In the genomic region with DNA sequence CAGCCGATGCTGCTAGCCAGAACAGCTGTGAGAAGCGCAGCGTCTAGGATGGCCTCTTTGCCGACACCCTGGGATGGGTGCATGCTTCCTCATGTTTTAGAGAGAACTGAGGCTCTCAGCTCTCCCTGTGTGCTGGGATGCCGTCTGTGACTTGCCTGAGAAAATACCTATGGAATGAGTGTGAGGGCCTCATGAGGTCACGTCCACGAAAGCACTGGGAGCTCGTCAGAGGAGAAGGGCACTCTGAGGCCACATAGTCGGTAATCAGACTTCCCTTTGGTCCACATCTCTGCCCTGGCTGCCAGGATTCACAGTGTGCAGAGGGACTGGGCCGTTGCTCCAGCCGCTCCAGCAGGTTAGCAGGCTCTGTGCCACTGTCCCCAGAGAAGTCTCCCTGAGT, we compare ENCODE assay signal across 2 cellular contexts.
TF ChIP-seq lines count a peak whose summit lies in the region.

No MANE protein-coding gene starts in this region.

TF ChIP-seq in A549, 52 proteins besides CTCF, POLR2A, EP300 and RAD21 (continued from another document):
- TF ChIP-seq, protein P1, sequence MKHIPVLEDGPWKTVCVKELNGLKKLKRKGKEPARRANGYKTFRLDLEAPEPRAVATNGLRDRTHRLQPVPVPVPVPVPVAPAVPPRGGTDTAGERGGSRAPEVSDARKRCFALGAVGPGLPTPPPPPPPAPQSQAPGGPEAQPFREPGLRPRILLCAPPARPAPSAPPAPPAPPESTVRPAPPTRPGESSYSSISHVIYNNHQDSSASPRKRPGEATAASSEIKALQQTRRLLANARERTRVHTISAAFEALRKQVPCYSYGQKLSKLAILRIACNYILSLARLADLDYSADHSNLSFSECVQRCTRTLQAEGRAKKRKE (CRISPR knock-in tag; IDR thresholded peaks at IDR 0.05; ENCODE audit: low read depth) = no peak
- TF ChIP-seq JUN (IDR thresholded peaks at IDR 0.05) = peak in 1 of 2 experiments; percentile 29; a peak in 1 of 5 replicates
- TF ChIP-seq SMC3 (IDR thresholded peaks at IDR 0.05) = 0 out of 3 replicates have a peak, but pooled peaks have one; percentile 8
- no peak for TF ChIP-seq RFX5 (IDR thresholded peaks at IDR 0.05)
- TF ChIP-seq FOSL2 (IDR thresholded peaks at IDR 0.05) = no peak
- TF ChIP-seq FOSL2 (CRISPR knock-in tag; IDR thresholded peaks at IDR 0.05) = peak; percentile 72

TF ChIP-seq in IMR-90, 13 proteins besides CTCF, POLR2A, EP300 and RAD21 (continued from another document):
- TF ChIP-seq, protein P2, sequence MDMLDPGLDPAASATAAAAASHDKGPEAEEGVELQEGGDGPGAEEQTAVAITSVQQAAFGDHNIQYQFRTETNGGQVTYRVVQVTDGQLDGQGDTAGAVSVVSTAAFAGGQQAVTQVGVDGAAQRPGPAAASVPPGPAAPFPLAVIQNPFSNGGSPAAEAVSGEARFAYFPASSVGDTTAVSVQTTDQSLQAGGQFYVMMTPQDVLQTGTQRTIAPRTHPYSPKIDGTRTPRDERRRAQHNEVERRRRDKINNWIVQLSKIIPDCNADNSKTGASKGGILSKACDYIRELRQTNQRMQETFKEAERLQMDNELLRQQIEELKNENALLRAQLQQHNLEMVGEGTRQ (IDR thresholded peaks at IDR 0.05; ENCODE audit: low read depth, low read length) = no peak
- TF ChIP-seq, protein P3, sequence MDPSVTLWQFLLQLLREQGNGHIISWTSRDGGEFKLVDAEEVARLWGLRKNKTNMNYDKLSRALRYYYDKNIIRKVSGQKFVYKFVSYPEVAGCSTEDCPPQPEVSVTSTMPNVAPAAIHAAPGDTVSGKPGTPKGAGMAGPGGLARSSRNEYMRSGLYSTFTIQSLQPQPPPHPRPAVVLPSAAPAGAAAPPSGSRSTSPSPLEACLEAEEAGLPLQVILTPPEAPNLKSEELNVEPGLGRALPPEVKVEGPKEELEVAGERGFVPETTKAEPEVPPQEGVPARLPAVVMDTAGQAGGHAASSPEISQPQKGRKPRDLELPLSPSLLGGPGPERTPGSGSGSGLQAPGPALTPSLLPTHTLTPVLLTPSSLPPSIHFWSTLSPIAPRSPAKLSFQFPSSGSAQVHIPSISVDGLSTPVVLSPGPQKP (IDR thresholded peaks at IDR 0.05; ENCODE audit: borderline replicate concordance, low read depth, low read length) = no peak
- TF ChIP-seq RCOR1 (IDR thresholded peaks at IDR 0.05; ENCODE audit: insufficient replicate concordance, low read length) (no peak), RFX5 (IDR thresholded peaks at IDR 0.05; ENCODE audit: low read depth, low read length) (no peak), MAZ (IDR thresholded peaks at IDR 0.05; ENCODE audit: borderline replicate concordance, low read depth, low read length) (no peak)
TF ChIP-seq in IMR-90: peak in this region for 3.
